ENCODE assay signal across 8 cellular contexts in genomic region chr11:27505781-27506180, GRCh38. TPM values are rescaled to one million over a fixed set of nuclear protein-coding genes. Genes with fewer than 3 reads are reported as not detected.
DNase-seq lines count a peak whose midpoint lies in the region; ATAC-seq and TF ChIP-seq lines count a peak whose summit lies in the region.

No MANE protein-coding gene starts in this region.

- no peaks in the 10 kb centered on the region for H3K27me3 Mint-ChIP-seq in activated naive CD8-positive, alpha-beta T cell

- H3K4me1 Mint-ChIP-seq in activated naive CD8-positive, alpha-beta T cell (ENCODE audit: low read depth): peaks cover 53% of the 10 kb centered on the region

- peak; percentile 26 for DNase-seq in kidney glomerular epithelial cell (lab: John Stamatoyannopoulos, UW)
- no peak for DNase-seq in transverse colon
- DNase-seq in Ammon's horn (ENCODE audit: low spot score): no peak
- DNase-seq in mesenteric fat pad (ENCODE audit: low spot score): no peak

- H3K27ac ChIP-seq in transverse colon: peak overlapping the region; percentile 91 to 93 (median 92)

- peak overlapping the region; percentile 75 to 86 (median 80) for H3K4me3 ChIP-seq in transverse colon

- H3K4me1 ChIP-seq in transverse colon: peaks cover 14 to 40% (median 21%) of the 10 kb centered on the region in 4 donors

- no peak for TF ChIP-seq POLR2A in transverse colon (IDR thresholded peaks at IDR 0.05)

- H3K36me3 Mint-ChIP-seq in activated naive CD8-positive, alpha-beta T cell: peaks cover 2% of the 10 kb centered on the region

- H3K9me3 ChIP-seq in transverse colon: no peaks in the 10 kb centered on the region

- no peak for TF ChIP-seq CTCF in transverse colon (IDR thresholded peaks at IDR 0.05)

- H3K27me3 ChIP-seq in transverse colon: no peaks in the 10 kb centered on the region

- no peaks in the 10 kb centered on the region for H3K9me3 Mint-ChIP-seq in activated naive CD8-positive, alpha-beta T cell (ENCODE audit: low read depth)

- intact Hi-C loops in transverse colon (cut with DNase I; ENCODE audit: low total_unique reads): no loop called here

- in situ Hi-C loops in transverse colon (cut with MboI; ENCODE audit: low pct_ligation_motif_present in 1 of 4, low pct_unique_long_range_greater_than_20kb in 1 of 4, low sequenced_read_pairs in 3 of 4): no loop called here

- TF ChIP-seq EP300 in transverse colon (IDR thresholded peaks at IDR 0.05; ENCODE audit: low read depth): no peak

- peak overlapping the region; percentile 100 for H3K4me3 Mint-ChIP-seq in activated naive CD8-positive, alpha-beta T cell

- WGBS in transverse colon (ENCODE audit: low coverage in 1 of 2), 2 donors: 4 to 5% methylated on average over 4 to 5 of the region's 5 CpGs

- peaks cover 0 to 8% (median 4%) of the 10 kb centered on the region in 4 donors for H3K36me3 ChIP-seq in transverse colon

- peak; percentile 4 for ATAC-seq in GM18867 (IDR thresholded peaks at IDR 0.05; ENCODE audit: unreplicated experiment)
- peak; percentile 4 for ATAC-seq in HG03025 (IDR thresholded peaks at IDR 0.05; ENCODE audit: low FRiP score, unreplicated experiment)
- no peak for ATAC-seq in GM18858 (IDR thresholded peaks at IDR 0.05; ENCODE audit: unreplicated experiment)

- H3K27ac Mint-ChIP-seq in activated naive CD8-positive, alpha-beta T cell: peak overlapping the region; percentile 100

RNA-seq across cellular contexts. Expression of gene LIN7C, which starts 0.8 kb away (rescaled TPM):
- total RNA-seq in transverse colon: 10 to 100 TPM; 23.1 to 49.2 (median 32.4) TPM
- 26.8 TPM for total RNA-seq in mesenteric fat pad

RNA-seq across cellular contexts. Expression of gene LGR4, which starts 33.2 kb away (rescaled TPM):
- total RNA-seq in transverse colon (100 to 1,000 TPM in 3 of 4 donors, 10 to 100 TPM in 1; 28.7 to 165 (median 120) TPM), mesenteric fat pad (50.6 TPM)
